31 cellular contexts compared by ENCODE assay signal in the genomic region with DNA sequence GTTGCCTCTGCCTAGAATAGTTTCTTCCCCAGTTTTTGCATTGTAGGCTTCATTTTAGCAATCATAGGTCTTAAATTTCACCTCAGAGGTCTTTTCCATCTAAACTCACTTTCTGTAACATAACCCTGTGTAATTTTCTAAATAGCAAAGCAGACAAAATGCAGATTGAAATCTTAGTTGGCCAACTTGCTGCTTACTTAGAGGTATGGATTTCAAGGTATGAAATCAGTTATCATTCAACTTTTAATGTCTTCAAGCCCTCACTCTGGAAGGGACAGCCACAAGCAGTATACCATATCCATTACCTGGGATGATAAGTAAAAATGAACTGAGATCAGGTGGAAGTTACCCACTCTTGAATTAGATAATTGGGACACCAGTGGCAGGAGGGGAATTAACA.
"Had no signal": no experiment of that assay in that cellular context is flagged by ENCODE, and none has a peak within 500 bp of the region (broad histone marks: within the 10 kb centered on the region; RNA-seq: fewer than 3 reads in every experiment).

No MANE protein-coding gene starts in this region.

- H3K27me3 Mint-ChIP-seq: activated CD4-positive, alpha-beta memory T cell treated with anti-CD3 and anti-CD28 coated beads, Interleukin-2, amount 10 ng/mL, durations not matched to agents 7 days and 5 days; activated CD4-positive, alpha-beta T cell treated with anti-CD3 and anti-CD28 coated beads, Interleukin-2, amount 10 ng/mL, durations not matched to agents 7 days and 5 days; activated naive CD4-positive, alpha-beta T cell treated with anti-CD3 and anti-CD28 coated beads, Interleukin-2, amount 10 ng/mL, durations not matched to agents 7 days and 5 days; activated T-cell treated with anti-CD3 and anti-CD28 coated beads, Interleukin-2, amount 50 U/mL, for 24 hours; effector memory CD8-positive, alpha-beta T cell had no signal

- ATAC-seq: activated naive CD4-positive, alpha-beta T cell treated with anti-CD3 and anti-CD28 coated beads, Interleukin-2, amount 50 U/mL, for 72 hours; activated T-cell treated with anti-CD3 and anti-CD28 coated beads, Interleukin-2, amount 50 U/mL, for 72 hours; body of pancreas; effector memory CD8-positive, alpha-beta T cell; esophagus mucosa; WTC11 had no signal

- H3K27me3 ChIP-seq: adrenal gland, body of pancreas had no signal

- H3K4me1 Mint-ChIP-seq: activated CD4-positive, alpha-beta memory T cell treated with anti-CD3 and anti-CD28 coated beads, Interleukin-2, amount 10 ng/mL, durations not matched to agents 7 days and 5 days; activated CD4-positive, alpha-beta T cell treated with anti-CD3 and anti-CD28 coated beads, Interleukin-2, amount 10 ng/mL, durations not matched to agents 7 days and 5 days had no signal

- H3K9me3 ChIP-seq: adrenal gland, body of pancreas had no signal

- FAIRE-seq: colon, frontal cortex had no signal

- H3K9me3 Mint-ChIP-seq: activated CD4-positive, alpha-beta memory T cell treated with anti-CD3 and anti-CD28 coated beads, Interleukin-2, amount 10 ng/mL, durations not matched to agents 7 days and 5 days; activated CD4-positive, alpha-beta T cell treated with anti-CD3 and anti-CD28 coated beads, Interleukin-2, amount 10 ng/mL, durations not matched to agents 7 days and 5 days; activated naive CD4-positive, alpha-beta T cell treated with anti-CD3 and anti-CD28 coated beads, Interleukin-2, amount 10 ng/mL, durations not matched to agents 7 days and 5 days; activated naive CD4-positive, alpha-beta T cell treated with anti-CD3 and anti-CD28 coated beads, Interleukin-2, amount 50 U/mL, for 72 hours; activated T-cell treated with anti-CD3 and anti-CD28 coated beads, Interleukin-2, amount 50 U/mL, for 24 hours; activated T-cell treated with anti-CD3 and anti-CD28 coated beads, Interleukin-2, amount 50 U/mL, for 72 hours; effector memory CD8-positive, alpha-beta T cell; WTC11 had no signal

- H3K27ac ChIP-seq: adrenal gland, body of pancreas, VCaP had no signal

- H3K4me3 ChIP-seq: adrenal gland, body of pancreas had no signal

- H3K27ac Mint-ChIP-seq: activated CD4-positive, alpha-beta memory T cell treated with anti-CD3 and anti-CD28 coated beads, Interleukin-2, amount 10 ng/mL, durations not matched to agents 7 days and 5 days; activated CD4-positive, alpha-beta T cell treated with anti-CD3 and anti-CD28 coated beads, Interleukin-2, amount 10 ng/mL, durations not matched to agents 7 days and 5 days; activated naive CD4-positive, alpha-beta T cell treated with anti-CD3 and anti-CD28 coated beads, Interleukin-2, amount 10 ng/mL, durations not matched to agents 7 days and 5 days; activated naive CD4-positive, alpha-beta T cell treated with anti-CD3 and anti-CD28 coated beads, Interleukin-2, amount 50 U/mL, for 72 hours; activated T-cell treated with anti-CD3 and anti-CD28 coated beads, Interleukin-2, amount 50 U/mL, for 24 hours; activated T-cell treated with anti-CD3 and anti-CD28 coated beads, Interleukin-2, amount 50 U/mL, for 72 hours; effector memory CD8-positive, alpha-beta T cell; WTC11 had no signal

- H3K4me3 Mint-ChIP-seq: activated CD4-positive, alpha-beta memory T cell treated with anti-CD3 and anti-CD28 coated beads, Interleukin-2, amount 10 ng/mL, durations not matched to agents 7 days and 5 days; activated CD4-positive, alpha-beta T cell treated with anti-CD3 and anti-CD28 coated beads, Interleukin-2, amount 10 ng/mL, durations not matched to agents 7 days and 5 days; activated naive CD4-positive, alpha-beta T cell treated with anti-CD3 and anti-CD28 coated beads, Interleukin-2, amount 10 ng/mL, durations not matched to agents 7 days and 5 days; activated T-cell treated with anti-CD3 and anti-CD28 coated beads, Interleukin-2, amount 50 U/mL, for 24 hours; activated T-cell treated with anti-CD3 and anti-CD28 coated beads, Interleukin-2, amount 50 U/mL, for 72 hours; effector memory CD8-positive, alpha-beta T cell; WTC11 had no signal

- DNase-seq: activated CD4-positive, alpha-beta memory T cell treated with anti-CD3 and anti-CD28 coated beads, Interleukin-2, amount 10 ng/mL, durations not matched to agents 7 days and 5 days; activated CD4-positive, alpha-beta T cell treated with anti-CD3 and anti-CD28 coated beads for 1 hour; activated CD4-positive, alpha-beta T cell treated with anti-CD3 and anti-CD28 coated beads for 4 hours; activated CD4-positive, alpha-beta T cell treated with anti-CD3 and anti-CD28 coated beads, Interleukin-2, amount 10 ng/mL, durations not matched to agents 7 days and 5 days; activated CD4-positive, alpha-beta T cell treated with anti-CD3 and anti-CD28 coated beads, Interleukin-2, amount 50 U/mL, for 4 hours; activated CD8-positive, alpha-beta memory T cell treated with anti-CD3 and anti-CD28 coated beads, Interleukin-2, amount 50 U/mL, for 48 hours; activated gamma-delta T cell; activated naive CD4-positive, alpha-beta T cell; activated naive CD4-positive, alpha-beta T cell treated with anti-CD3 and anti-CD28 coated beads, Interleukin-2, amount 10 ng/mL, durations not matched to agents 7 days and 5 days; activated T-cell treated with anti-CD3 and anti-CD28 coated beads for 4 hours; activated T-cell treated with anti-CD3 and anti-CD28 coated beads, Interleukin-2, amount 50 U/mL, for 24 hours; activated T-cell treated with anti-CD3 and anti-CD28 coated beads, Interleukin-2, amount 50 U/mL, for 72 hours; adrenal gland; amygdala; aorta; body of pancreas; caudate nucleus; cortex of kidney; dermis blood vessel endothelial cell; effector CD4-positive, alpha-beta T cell; effector memory CD8-positive, alpha-beta T cell; foreskin fibroblast; head of caudate nucleus; T-helper 1 cell; T-helper 2 cell had no signal
